10 cellular contexts compared by ENCODE assay signal in genomic region chr6:117919775-117920492, GRCh38. TPM values are rescaled to one million over a fixed set of nuclear protein-coding genes. Genes with fewer than 3 reads are reported as not detected.
A peak's percentile ranks its signal among the peaks of the same experiment; 100 is the strongest.
DNase-seq lines count a peak whose midpoint lies in the region; ATAC-seq, FAIRE-seq and TF ChIP-seq lines count a peak whose summit lies in the region.
"Had no signal": no experiment of that assay in that cellular context is flagged by ENCODE, and none has a peak within 500 bp of the region (broad histone marks: within the 10 kb centered on the region; RNA-seq: fewer than 3 reads in every experiment).

No MANE protein-coding gene starts in this region.

- H3K27ac Mint-ChIP-seq in stimulated activated effector memory CD8-positive, alpha-beta T cell treated with anti-CD3 and anti-CD28 coated beads, Interleukin-12 subunit alpha, Interleukin-12 subunit beta, amount 100 ng/mL, for 72 hours = no peak overlapping the region
- no peak overlapping the region for H3K27ac Mint-ChIP-seq in activated T-helper 1 cell treated with anti-CD3 and anti-CD28 coated beads, Interleukin-12 subunit alpha, Interleukin-12 subunit beta, Interleukin-2, Interleukin-4 antibody, amounts not matched to agents 30 ng/mL and 10 ng/mL and 1 ng/mL, durations not matched to agents 14 hours and 24 hours and 36 hours
- H3K27ac Mint-ChIP-seq: IgD-negative memory B cell had no signal

- TF ChIP-seq EP300 in transverse colon (IDR thresholded peaks at IDR 0.05; ENCODE audit: low read depth) = no peak

- DNase-seq in LNCaP clone FGC (ENCODE audit: low read depth) (no peak), kidney (peak; percentile 68), transverse colon (no peak)
- DNase-seq in stimulated activated effector memory CD8-positive, alpha-beta T cell treated with anti-CD3 and anti-CD28 coated beads, Interleukin-12 subunit alpha, Interleukin-12 subunit beta, amount 100 ng/mL, for 72 hours (ENCODE audit: low spot score in 2 of 2) = no peak
- no peak for DNase-seq in activated T-helper 1 cell treated with anti-CD3 and anti-CD28 coated beads, Interleukin-12 subunit alpha, Interleukin-12 subunit beta, Interleukin-2, Interleukin-4 antibody, amounts not matched to agents 30 ng/mL and 10 ng/mL and 1 ng/mL, durations not matched to agents 14 hours and 24 hours and 36 hours (ENCODE audit: low spot score)
- DNase-seq: foreskin melanocyte had no signal

- no peak for TF ChIP-seq POLR2A in transverse colon (IDR thresholded peaks at IDR 0.05)

- no peaks in the 10 kb centered on the region for H3K4me1 Mint-ChIP-seq in stimulated activated effector memory CD8-positive, alpha-beta T cell treated with anti-CD3 and anti-CD28 coated beads, Interleukin-12 subunit alpha, Interleukin-12 subunit beta, amount 100 ng/mL, for 72 hours
- no peaks in the 10 kb centered on the region for H3K4me1 Mint-ChIP-seq in activated T-helper 1 cell treated with anti-CD3 and anti-CD28 coated beads, Interleukin-12 subunit alpha, Interleukin-12 subunit beta, Interleukin-2, Interleukin-4 antibody, amounts not matched to agents 30 ng/mL and 10 ng/mL and 1 ng/mL, durations not matched to agents 14 hours and 24 hours and 36 hours (ENCODE audit: low read depth)
- H3K4me1 Mint-ChIP-seq: IgD-negative memory B cell had no signal

- TF ChIP-seq CTCF in LNCaP clone FGC (IDR thresholded peaks at IDR 0.05; ENCODE audit: control insufficient read depth, extremely low read depth, insufficient read depth) (no peak), kidney (IDR thresholded peaks at IDR 0.05; ENCODE audit: borderline replicate concordance, extremely low read depth, insufficient read depth) (no peak), transverse colon (IDR thresholded peaks at IDR 0.05) (no peak)

- no peak overlapping the region for H3K9ac ChIP-seq in kidney (ENCODE audit: low read length in 2 of 2)

- H3K36me3 ChIP-seq in kidney (ENCODE audit: control insufficient read depth in 1 of 2, insufficient read depth in 2 of 2, low read length in 2 of 2) = no peaks in the 10 kb centered on the region
- H3K36me3 ChIP-seq in transverse colon = no peaks in the 10 kb centered on the region

- H3K27me3 Mint-ChIP-seq in activated T-helper 1 cell treated with anti-CD3 and anti-CD28 coated beads, Interleukin-12 subunit alpha, Interleukin-12 subunit beta, Interleukin-2, Interleukin-4 antibody, amounts not matched to agents 30 ng/mL and 10 ng/mL and 1 ng/mL, durations not matched to agents 14 hours and 24 hours and 36 hours (ENCODE audit: insufficient read depth) = peaks cover 6% of the 10 kb centered on the region

- no peak overlapping the region for H3K4me3 Mint-ChIP-seq in stimulated activated effector memory CD8-positive, alpha-beta T cell treated with anti-CD3 and anti-CD28 coated beads, Interleukin-12 subunit alpha, Interleukin-12 subunit beta, amount 100 ng/mL, for 72 hours
- no peak overlapping the region for H3K4me3 Mint-ChIP-seq in activated T-helper 1 cell treated with anti-CD3 and anti-CD28 coated beads, Interleukin-12 subunit alpha, Interleukin-12 subunit beta, Interleukin-2, Interleukin-4 antibody, amounts not matched to agents 30 ng/mL and 10 ng/mL and 1 ng/mL, durations not matched to agents 14 hours and 24 hours and 36 hours
- H3K4me3 Mint-ChIP-seq: IgD-negative memory B cell had no signal

- intact Hi-C loops in kidney (cut with DNase I) = no loop called here
- intact Hi-C loops in transverse colon (cut with DNase I; ENCODE audit: low total_unique reads) = no loop called here
- intact Hi-C loops in activated T-helper 1 cell treated with anti-CD3 and anti-CD28 coated beads, Interleukin-12 subunit alpha, Interleukin-12 subunit beta, Interleukin-2, Interleukin-4 antibody, amounts not matched to agents 30 ng/mL and 10 ng/mL and 1 ng/mL, durations not matched to agents 14 hours and 24 hours and 36 hours (cut with micrococcal nuclease) = no loop called here

- in situ Hi-C loops in transverse colon (cut with MboI; ENCODE audit: low pct_ligation_motif_present in 1 of 4, low pct_unique_long_range_greater_than_20kb in 1 of 4, low sequenced_read_pairs in 3 of 4) = no loop called here

- H3K27ac ChIP-seq in angular gyrus (ENCODE audit: low read depth, low read length) = peak overlapping the region; percentile 24
- no peak overlapping the region for H3K27ac ChIP-seq in kidney (ENCODE audit: low read depth in 2 of 2, low read length in 2 of 2)
- peak overlapping the region in 1 of 4 donors; percentile 11 for H3K27ac ChIP-seq in transverse colon

- H3K36me3 Mint-ChIP-seq in stimulated activated effector memory CD8-positive, alpha-beta T cell treated with anti-CD3 and anti-CD28 coated beads, Interleukin-12 subunit alpha, Interleukin-12 subunit beta, amount 100 ng/mL, for 72 hours = no peaks in the 10 kb centered on the region
- no peaks in the 10 kb centered on the region for H3K36me3 Mint-ChIP-seq in activated T-helper 1 cell treated with anti-CD3 and anti-CD28 coated beads, Interleukin-12 subunit alpha, Interleukin-12 subunit beta, Interleukin-2, Interleukin-4 antibody, amounts not matched to agents 30 ng/mL and 10 ng/mL and 1 ng/mL, durations not matched to agents 14 hours and 24 hours and 36 hours (ENCODE audit: low read depth)
- H3K36me3 Mint-ChIP-seq: IgD-negative memory B cell had no signal

- H3K4me1 ChIP-seq in kidney (ENCODE audit: control insufficient read depth in 1 of 2, insufficient read depth in 1 of 2, low read depth in 1 of 2, low read length in 2 of 2) (peaks cover 0 to 2% of the 10 kb centered on the region in 2 donors), transverse colon (no peaks in the 10 kb centered on the region)

- peak; percentile 26 for ATAC-seq in stimulated activated effector memory CD8-positive, alpha-beta T cell treated with anti-CD3 and anti-CD28 coated beads, Interleukin-12 subunit alpha, Interleukin-12 subunit beta, amount 100 ng/mL, for 72 hours
- ATAC-seq in GM19395 (IDR thresholded peaks at IDR 0.05; ENCODE audit: unreplicated experiment) = no peak
- ATAC-seq in GM19455 (IDR thresholded peaks at IDR 0.05; ENCODE audit: unreplicated experiment) = no peak

- 0 to 23% methylated on average over 2 to 37 of the region's 37 CpGs for WGBS in transverse colon (ENCODE audit: low coverage in 1 of 2), 2 donors

- no peak for FAIRE-seq in kidney (lab: Jason Lieb, UNC)

- peak overlapping the region; percentile 34 for H3K4me3 ChIP-seq in LNCaP clone FGC (ENCODE audit: low read depth, low read length)
- peak overlapping the region in 1 of 2 donors; percentile 39 for H3K4me3 ChIP-seq in kidney (ENCODE audit: low read length in 2 of 2)
- peak overlapping the region in 2 of 4 donors; percentile 13 to 41 for H3K4me3 ChIP-seq in transverse colon

- H3K27me3 ChIP-seq in transverse colon = peaks cover 26% of the 10 kb centered on the region

- H3K9me3 Mint-ChIP-seq in stimulated activated effector memory CD8-positive, alpha-beta T cell treated with anti-CD3 and anti-CD28 coated beads, Interleukin-12 subunit alpha, Interleukin-12 subunit beta, amount 100 ng/mL, for 72 hours = no peaks in the 10 kb centered on the region
- no peaks in the 10 kb centered on the region for H3K9me3 Mint-ChIP-seq in activated T-helper 1 cell treated with anti-CD3 and anti-CD28 coated beads, Interleukin-12 subunit alpha, Interleukin-12 subunit beta, Interleukin-2, Interleukin-4 antibody, amounts not matched to agents 30 ng/mL and 10 ng/mL and 1 ng/mL, durations not matched to agents 14 hours and 24 hours and 36 hours
- H3K9me3 Mint-ChIP-seq: IgD-negative memory B cell had no signal

- no peaks in the 10 kb centered on the region for H3K9me3 ChIP-seq in kidney (ENCODE audit: control insufficient read depth in 1 of 2, low read length in 2 of 2)
- no peaks in the 10 kb centered on the region for H3K9me3 ChIP-seq in transverse colon

RNA-seq across cellular contexts. Expression of gene SLC35F1, which starts 12.9 kb away (rescaled TPM):
- total RNA-seq in kidney (0.63 TPM), transverse colon (1 to 10 TPM in 1 of 4 donors, under 1 TPM in 3; 0.37 to 1.1 (median 0.71) TPM)
- polyA plus RNA-seq in kidney (ENCODE audit: insufficient read depth, low read depth, low replicate concordance) = 0.28 TPM
- not detected in 2 replicates for total RNA-seq in activated T-helper 1 cell treated with anti-CD3 and anti-CD28 coated beads, Interleukin-12 subunit alpha, Interleukin-12 subunit beta, Interleukin-2, Interleukin-4 antibody, amounts not matched to agents 30 ng/mL and 10 ng/mL and 1 ng/mL, durations not matched to agents 14 hours and 24 hours and 36 hours
- polyA plus RNA-seq: IgD-negative memory B cell had no signal
